21 cellular contexts compared by ENCODE assay signal in genomic region chr13:112838038-112838965, GRCh38.
"Had no signal": no experiment of that assay in that cellular context is flagged by ENCODE, and none has a peak within 500 bp of the region (broad histone marks: within the 10 kb centered on the region; RNA-seq: fewer than 3 reads in every experiment).

No MANE protein-coding gene starts in this region.

- H3K4me3 Mint-ChIP-seq: activated CD4-positive, alpha-beta T cell treated with anti-CD3 and anti-CD28 coated beads for 36 hours; activated CD8-positive, alpha-beta T cell treated with anti-CD3 and anti-CD28 coated beads for 36 hours; activated naive CD4-positive, alpha-beta T cell treated with anti-CD3 and anti-CD28 coated beads, Interleukin-2, amount 50 U/mL, for 24 hours; dendritic cell treated with granulocyte-macrophage colony-stimulating factor and Interleukin-4, amounts not matched to agents 40 ng/mL and 50 ng/mL, for 4 days; immature natural killer cell; naive thymus-derived CD4-positive, alpha-beta T cell had no signal

- DNase-seq: activated CD4-positive, alpha-beta T cell treated with anti-CD3 and anti-CD28 coated beads for 36 hours; activated CD8-positive, alpha-beta memory T cell treated with anti-CD3 and anti-CD28 coated beads, Interleukin-2, amount 50 U/mL, for 4 hours; activated CD8-positive, alpha-beta T cell treated with anti-CD3 and anti-CD28 coated beads for 36 hours; activated effector memory CD4-positive, alpha-beta T cell treated with anti-CD3 and anti-CD28 coated beads, Interleukin-2, amount 50 U/mL, for 16 hours; activated T-cell treated with anti-CD3 and anti-CD28 coated beads, Interleukin-2, amount 50 U/mL, for 48 hours; adrenal gland; body of pancreas; effector memory CD4-positive, alpha-beta T cell; foreskin keratinocyte; immature natural killer cell; midbrain; naive thymus-derived CD4-positive, alpha-beta T cell; stimulated activated CD4-positive, alpha-beta T cell treated with anti-CD3 and anti-CD28 coated beads, Interleukin-4, amount 100 ng/mL, for 4 hours; stimulated activated CD8-positive, alpha-beta memory T cell treated with anti-CD3 and anti-CD28 coated beads, Interleukin-4, amount 100 ng/mL, for 48 hours; stimulated activated naive CD4-positive, alpha-beta T cell treated with Interleukin-2 at 50 U/mL for 16 hours; T-helper 1 cell; transverse colon; WERI-Rb-1 had no signal

- H3K4me1 Mint-ChIP-seq: activated CD4-positive, alpha-beta T cell treated with anti-CD3 and anti-CD28 coated beads for 36 hours; activated naive CD4-positive, alpha-beta T cell treated with anti-CD3 and anti-CD28 coated beads, Interleukin-2, amount 50 U/mL, for 24 hours; immature natural killer cell had no signal

- ATAC-seq: activated CD4-positive, alpha-beta T cell treated with anti-CD3 and anti-CD28 coated beads for 36 hours; activated CD8-positive, alpha-beta T cell treated with anti-CD3 and anti-CD28 coated beads for 36 hours; foreskin keratinocyte; SK-N-SH treated with all-trans-retinoic acid at 6 μM for 48 hours had no signal

- H3K9me3 Mint-ChIP-seq: activated CD8-positive, alpha-beta T cell treated with anti-CD3 and anti-CD28 coated beads for 36 hours; activated naive CD4-positive, alpha-beta T cell treated with anti-CD3 and anti-CD28 coated beads, Interleukin-2, amount 50 U/mL, for 24 hours; dendritic cell treated with granulocyte-macrophage colony-stimulating factor and Interleukin-4, amounts not matched to agents 40 ng/mL and 50 ng/mL, for 4 days; naive thymus-derived CD4-positive, alpha-beta T cell had no signal

- H3K27me3 Mint-ChIP-seq: activated CD4-positive, alpha-beta T cell treated with anti-CD3 and anti-CD28 coated beads for 36 hours; activated CD8-positive, alpha-beta T cell treated with anti-CD3 and anti-CD28 coated beads for 36 hours; activated naive CD4-positive, alpha-beta T cell treated with anti-CD3 and anti-CD28 coated beads, Interleukin-2, amount 50 U/mL, for 24 hours; dendritic cell treated with granulocyte-macrophage colony-stimulating factor and Interleukin-4, amounts not matched to agents 40 ng/mL and 50 ng/mL, for 4 days; naive thymus-derived CD4-positive, alpha-beta T cell had no signal

- H3K27ac Mint-ChIP-seq: activated CD4-positive, alpha-beta T cell treated with anti-CD3 and anti-CD28 coated beads for 36 hours; activated CD8-positive, alpha-beta T cell treated with anti-CD3 and anti-CD28 coated beads for 36 hours; activated naive CD4-positive, alpha-beta T cell treated with anti-CD3 and anti-CD28 coated beads, Interleukin-2, amount 50 U/mL, for 24 hours; dendritic cell treated with granulocyte-macrophage colony-stimulating factor and Interleukin-4, amounts not matched to agents 40 ng/mL and 50 ng/mL, for 4 days; immature natural killer cell had no signal
